ENCODE assay signal across 1 cellular context in the genomic region with DNA sequence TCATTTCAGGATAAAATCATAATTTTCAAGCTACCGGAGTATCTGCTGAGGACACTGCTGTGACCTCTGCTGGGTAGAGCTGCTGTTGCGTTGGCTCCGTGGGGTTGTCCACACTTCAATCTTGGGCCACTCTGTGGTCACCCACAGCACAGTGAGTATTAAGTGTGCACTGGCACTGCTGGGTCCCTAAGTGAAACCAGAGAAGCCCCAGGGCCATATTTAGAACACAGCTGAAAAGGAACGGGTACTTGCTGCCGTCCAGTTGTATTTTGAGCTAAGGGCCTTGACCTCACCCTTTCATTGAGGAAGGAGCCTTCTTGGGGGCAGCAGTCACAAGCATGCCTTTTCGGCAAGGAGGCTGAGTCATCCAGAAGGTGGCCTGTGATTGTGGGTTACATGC.
TF ChIP-seq lines count a peak whose summit lies in the region.

No MANE protein-coding gene starts in this region.

TF ChIP-seq in K562, 482 proteins besides CTCF, POLR2A, EP300 and RAD21 (continued from another document):
- TF ChIP-seq, protein P1, sequence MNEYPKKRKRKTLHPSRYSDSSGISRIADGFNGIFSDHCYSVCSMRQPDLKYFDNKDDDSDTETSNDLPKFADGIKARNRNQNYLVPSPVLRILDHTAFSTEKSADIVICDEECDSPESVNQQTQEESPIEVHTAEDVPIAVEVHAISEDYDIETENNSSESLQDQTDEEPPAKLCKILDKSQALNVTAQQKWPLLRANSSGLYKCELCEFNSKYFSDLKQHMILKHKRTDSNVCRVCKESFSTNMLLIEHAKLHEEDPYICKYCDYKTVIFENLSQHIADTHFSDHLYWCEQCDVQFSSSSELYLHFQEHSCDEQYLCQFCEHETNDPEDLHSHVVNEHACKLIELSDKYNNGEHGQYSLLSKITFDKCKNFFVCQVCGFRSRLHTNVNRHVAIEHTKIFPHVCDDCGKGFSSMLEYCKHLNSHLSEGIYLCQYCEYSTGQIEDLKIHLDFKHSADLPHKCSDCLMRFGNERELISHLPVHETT (CRISPR knock-in tag; conservative IDR thresholded peaks at IDR 0.05 in 1 of 2, IDR thresholded peaks at IDR 0.05 in 1 of 2): no peak
